In genomic region chr11:85699957-85700741, GRCh38 we compare ENCODE assay signal across 9 cellular contexts. TPM values are rescaled to one million over a fixed set of nuclear protein-coding genes. Genes with fewer than 3 reads are reported as not detected.
DNase-seq lines count a peak whose midpoint lies in the region; ATAC-seq and TF ChIP-seq lines count a peak whose summit lies in the region.
"Had no signal": no experiment of that assay in that cellular context is flagged by ENCODE, and none has a peak within 500 bp of the region (broad histone marks: within the 10 kb centered on the region; RNA-seq: fewer than 3 reads in every experiment).

No MANE protein-coding gene starts in this region.

- peak; percentile 35 for DNase-seq in central memory CD4-positive, alpha-beta T cell
- no peak for DNase-seq in Peyer's patch
- no peak for DNase-seq in NCI-H526 (lab: John Stamatoyannopoulos, UW)
- no peak for DNase-seq in NK-92 treated with Interleukin-12 subunit alpha and Interleukin-12 subunit beta, amount 100 ng/mL, for 24 hours (lab: John Stamatoyannopoulos, UW)
- no peak for DNase-seq in NCI-H2196 treated with DMSO at 0.1 percent for 48 hours (lab: John Stamatoyannopoulos, UW; ENCODE audit: unreplicated experiment)
- DNase-seq: RPMI8226 had no signal

- no peak for TF ChIP-seq CTCF in Peyer's patch (IDR thresholded peaks at IDR 0.05)

- no peaks in the 10 kb centered on the region for H3K9me3 ChIP-seq in Peyer's patch

- peak; percentile 94 for ATAC-seq in GM18511 (IDR thresholded peaks at IDR 0.05; ENCODE audit: unreplicated experiment)
- ATAC-seq in GM21381 (IDR thresholded peaks at IDR 0.05; ENCODE audit: unreplicated experiment) = peak; percentile 89
- ATAC-seq in HG03139 (IDR thresholded peaks at IDR 0.05; ENCODE audit: unreplicated experiment) = peak; percentile 78

- no peak overlapping the region for H3K4me3 ChIP-seq in Peyer's patch

- H3K27ac ChIP-seq in Peyer's patch = peak overlapping the region in 1 of 4 donors; percentile 36

- peaks cover 0 to 28% (median 0%) of the 10 kb centered on the region in 3 donors for H3K36me3 ChIP-seq in Peyer's patch

- no peak for TF ChIP-seq POLR2A in Peyer's patch (IDR thresholded peaks at IDR 0.05)

- peaks cover 0 to 4% (median 0%) of the 10 kb centered on the region in 4 donors for H3K4me1 ChIP-seq in Peyer's patch

- H3K27me3 ChIP-seq in Peyer's patch = no peaks in the 10 kb centered on the region

RNA-seq across cellular contexts. Expression of gene CCDC89, which starts 14.2 kb away (rescaled TPM):
- total RNA-seq in Peyer's patch = 10 to 100 TPM in 1 of 4 donors, 1 to 10 TPM in 3; 2.5 to 14.0 (median 7.7) TPM

RNA-seq across cellular contexts. Expression of gene CREBZF, which starts 35.2 kb away (rescaled TPM):
- total RNA-seq in Peyer's patch = 100 to 1,000 TPM in 1 of 4 donors, 10 to 100 TPM in 3; 63.2 to 162 (median 90.5) TPM

RNA-seq across cellular contexts. Expression of gene TMEM126A, which starts 52.4 kb away (rescaled TPM):
- total RNA-seq in Peyer's patch = 10 to 100 TPM in 3 of 4 donors, not detected in 1; 10.3 to 21.7 (median 13.8) TPM
